ENCODE assay signal across 8 cellular contexts in the genomic region with DNA sequence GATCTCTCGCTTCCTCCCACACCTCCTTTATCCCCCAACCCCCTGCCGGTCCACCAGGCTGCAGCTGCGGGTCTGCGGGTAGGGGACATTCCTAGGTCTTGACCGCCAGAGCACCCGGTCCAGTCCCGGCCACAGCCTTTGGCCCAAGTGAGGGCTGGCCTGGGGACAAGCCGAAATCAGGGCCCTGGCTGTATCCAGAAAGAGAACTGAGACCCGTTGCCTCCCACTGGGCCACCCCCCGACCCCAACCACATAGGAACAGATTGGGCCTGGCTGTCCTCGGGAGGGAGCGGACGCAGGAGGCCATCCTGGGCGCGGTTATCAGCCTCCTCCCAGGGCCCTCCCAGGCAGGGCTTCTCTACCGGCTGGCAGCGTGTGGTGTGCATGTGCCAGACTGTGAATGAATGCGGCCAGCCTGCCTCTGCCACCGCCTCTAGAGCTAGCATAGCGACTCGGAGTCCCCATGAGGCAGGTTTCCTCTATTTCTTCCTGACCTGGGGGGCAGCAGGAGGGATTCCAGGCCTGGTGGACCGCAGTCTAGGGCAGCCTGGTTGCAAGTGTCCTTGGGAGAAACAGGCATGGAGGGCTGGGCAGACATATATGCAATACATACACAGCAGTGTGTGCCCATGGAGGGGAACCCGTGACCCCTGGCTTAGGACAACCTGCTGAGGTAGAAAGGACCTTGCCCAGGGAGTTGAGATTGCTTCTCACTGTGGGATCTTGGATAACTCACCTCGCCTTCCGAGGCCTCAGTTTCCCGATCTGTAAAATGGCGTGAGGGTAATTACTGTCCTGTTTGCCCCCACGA. TPM values are rescaled to one million over a fixed set of nuclear protein-coding genes. Genes with fewer than 3 reads are reported as not detected.
DNase-seq lines count a peak whose midpoint lies in the region; ATAC-seq, FAIRE-seq and TF ChIP-seq lines count a peak whose summit lies in the region.

No MANE protein-coding gene starts in this region.

- H3K9me2 ChIP-seq in PC-9 (ENCODE audit: insufficient read depth) = no peaks in the 10 kb centered on the region

- H3K4me1 ChIP-seq in PC-9 (replicated peaks; ENCODE audit: insufficient read depth) (peaks cover 29% of the 10 kb centered on the region), astrocyte (ENCODE audit: insufficient read depth, low read length) (peaks cover 5% of the 10 kb centered on the region)

- no peaks in the 10 kb centered on the region for H3K36me3 Mint-ChIP-seq in astrocyte (ENCODE audit: low read depth, unreplicated experiment)

- peak overlapping the region; percentile 65 for H3K4me3 ChIP-seq in PC-9
- no peak overlapping the region for H3K4me3 ChIP-seq in astrocyte (ENCODE audit: insufficient read depth, low read depth, low read length)

- TF ChIP-seq CTCF in PC-9 (conservative IDR thresholded peaks at IDR 0.05) = no peak
- TF ChIP-seq CTCF in astrocyte (IDR thresholded peaks at IDR 0.05; ENCODE audit: insufficient read depth, low read depth, low read length) = no peak

- CTCF ChIA-PET in PC-9 (lab: Charles Lee) = interaction anchor here (0.6 kb wide), 1 partner anchor 25 kb away, joined by 5 read pairs; no protein-coding TSS in a partner anchor

- POLR2A ChIA-PET in PC-9 (lab: Charles Lee; ENCODE audit: unreplicated experiment) = no interaction called here

- FAIRE-seq in astrocyte (lab: Jason Lieb, UNC) = no peak

- H3K9me3 Mint-ChIP-seq in astrocyte (ENCODE audit: unreplicated experiment) = no peaks in the 10 kb centered on the region

- H3K27me3 ChIP-seq in PC-9 (ENCODE audit: insufficient read depth, low read depth) (no peaks in the 10 kb centered on the region), astrocyte (ENCODE audit: insufficient read depth, low read length) (peaks cover 36% of the 10 kb centered on the region)

- BruUV-seq in PC-9 (replicated peaks; lab: Mats Ljungman, UMichigan) = TSS peak; percentile 39

- H3K36me3 ChIP-seq in PC-9 (ENCODE audit: low read depth) (no peaks in the 10 kb centered on the region), astrocyte (ENCODE audit: insufficient read depth, low read length) (no peaks in the 10 kb centered on the region)

- 0 out of 2 replicates have a peak overlapping the region, but pooled peaks have one; percentile 52 for H2AFZ ChIP-seq in PC-9
- H2AFZ ChIP-seq in astrocyte (ENCODE audit: low read depth, low read length) = no peak overlapping the region

- H3K9ac ChIP-seq in astrocyte (ENCODE audit: low read length) = no peak overlapping the region

- H3K79me2 ChIP-seq in PC-9 (ENCODE audit: low read depth) (no peaks in the 10 kb centered on the region; the same call in 1 of the 2 replicates), astrocyte (ENCODE audit: insufficient read depth, low read length) (no peaks in the 10 kb centered on the region)

- H3K9me3 ChIP-seq in PC-9 (ENCODE audit: insufficient read depth, low read depth) (no peaks in the 10 kb centered on the region), astrocyte (ENCODE audit: insufficient read depth, low read depth, low read length) (no peaks in the 10 kb centered on the region)

- DNase-seq in PC-9 (peak in 1 of 2 experiments; percentile 37), astrocyte (ENCODE audit: low read depth) (no peak), left colon (peak in 1 of 2 donors; percentile 68)
- peak in 4 of 6 experiments; percentile 10 to 29 (median 21) for DNase-seq in stimulated activated naive CD4-positive, alpha-beta T cell (lab: John Stamatoyannopoulos, UW)

- peak overlapping the region; percentile 75 for H3K4me2 ChIP-seq in PC-9
- peak overlapping the region; percentile 77 for H3K4me2 ChIP-seq in astrocyte (ENCODE audit: low read length)

- H4K20me1 ChIP-seq in PC-9 (ENCODE audit: insufficient read depth) (no peaks in the 10 kb centered on the region), astrocyte (ENCODE audit: insufficient read depth, low read length) (peaks cover 6% of the 10 kb centered on the region)

- peaks cover 20% of the 10 kb centered on the region; the same call in 1 of the 2 replicates for H3F3A ChIP-seq in PC-9 (ENCODE audit: insufficient read depth, low read depth)

- TF ChIP-seq POLR2A in GM10847 (IDR thresholded peaks at IDR 0.05; ENCODE audit: extremely low read depth, insufficient read length) = peak; percentile 12

- peak; percentile 73 for ATAC-seq in left colon
- no peak for ATAC-seq in HG02763 (IDR thresholded peaks at IDR 0.05; ENCODE audit: unreplicated experiment)
- no peak for ATAC-seq in GM18873 (IDR thresholded peaks at IDR 0.05; ENCODE audit: low FRiP score, unreplicated experiment)
- ATAC-seq in HG03280 (IDR thresholded peaks at IDR 0.05; ENCODE audit: unreplicated experiment) = no peak

- H3K27ac ChIP-seq in PC-9 (no peak overlapping the region), astrocyte (ENCODE audit: low read depth, low read length) (no peak overlapping the region)

- intact Hi-C loops in PC-9 (cut with micrococcal nuclease; ENCODE audit: unreplicated experiment) = no loop called here
- intact Hi-C loops in left colon (cut with DNase I, micrococcal nuclease) = no loop called here

- H3K27ac Mint-ChIP-seq in astrocyte (ENCODE audit: unreplicated experiment) = peak overlapping the region; percentile 75

- H3K4me3 Mint-ChIP-seq in astrocyte (ENCODE audit: unreplicated experiment) = peak overlapping the region; percentile 86

- peaks cover 24% of the 10 kb centered on the region for H3K27me3 Mint-ChIP-seq in astrocyte (ENCODE audit: low read depth, unreplicated experiment)

- H3K4me1 Mint-ChIP-seq in astrocyte (ENCODE audit: low read depth, unreplicated experiment) = peaks cover 8% of the 10 kb centered on the region

RNA-seq across cellular contexts. Expression of gene N4BP3, which starts 1.2 kb away (rescaled TPM):
- total RNA-seq in PC-9 (2021) = 0.81 and 1.1 TPM in 2 replicates
- 0.75 and 1.3 TPM in 2 replicates for total RNA-seq in astrocyte
- 1 to 10 TPM in 1 of 2 donors, under 1 TPM in 1; 0.95 to 2.3 TPM for total RNA-seq in left colon

RNA-seq across cellular contexts. Expression of gene RMND5B, which starts 16.3 kb away (rescaled TPM):
- total RNA-seq in PC-9 (2021) (30.3 and 35.1 TPM in 2 replicates), astrocyte (14.3 and 15.7 TPM in 2 replicates), left colon (10 to 100 TPM; 39.1 to 40.6 TPM)

RNA-seq across cellular contexts. Expression of gene NHP2, which starts 39.2 kb away (rescaled TPM):
- 221 and 229 TPM in 2 replicates for total RNA-seq in PC-9 (2021)
- total RNA-seq in astrocyte = 135 and 149 TPM in 2 replicates
- total RNA-seq in left colon = 10 to 100 TPM; 56.9 to 63.9 TPM
